Comparison of ENCODE assay signal across 8 cellular contexts in genomic region chr14:58199726-58200479, GRCh38. TPM values are rescaled to one million over a fixed set of nuclear protein-coding genes. Genes with fewer than 3 reads are reported as not detected.
DNase-seq lines count a peak whose midpoint lies in the region; ATAC-seq and TF ChIP-seq lines count a peak whose summit lies in the region.

TSS of gene ACTR10 (plus strand) at chr14:58200149. CDS start at chr14:58200218, 69 bp downstream.

- H3K4me3 ChIP-seq in adrenal gland (peak within 1 kb of the TSS; percentile 44 to 94 (median 72)), heart left ventricle (peak within 1 kb of the TSS; percentile 77 to 97 (median 90)), transverse colon (peak within 1 kb of the TSS; percentile 73 to 96 (median 91))

- WGBS in adrenal gland, 4 donors, result 0 to 1% (median 1%) methylated on average over 8 to 78 of the region's 78 CpGs
- WGBS in heart left ventricle, 4 donors, result 0 to 1% (median 0%) methylated on average over 17 to 78 of the region's 78 CpGs
- WGBS in transverse colon (ENCODE audit: low coverage in 1 of 2), 2 donors, result 1% methylated on average over 70 of the region's 78 CpGs; no CpG with 5 or more reads in 1 of the 2 donors

- DNase-seq in GM13977 (ENCODE audit: low spot score) (peak; percentile 90), NCI-H1436 treated with DMSO at 0.1 percent for 48 hours (lab: John Stamatoyannopoulos, UW) (peak; percentile 46), T-helper 1 cell (peak; percentile 63 to 86 (median 76)), adrenal gland (peak; percentile 81 to 89 (median 85)), heart left ventricle (peak; percentile 86 to 95 (median 91)), pons (ENCODE audit: low spot score) (peak; percentile 87), transverse colon (peak; percentile 92)

- H3K4me1 ChIP-seq in adrenal gland (replicated peaks in 1 of 2) (peaks cover 9 to 15% of the 10 kb centered on the region in 2 donors), heart left ventricle (peaks cover 0 to 22% (median 17%) of the 10 kb centered on the region in 12 donors), transverse colon (peaks cover 5 to 22% (median 20%) of the 10 kb centered on the region in 4 donors)

- TF ChIP-seq CTCF in GM13977 (IDR thresholded peaks at IDR 0.05; ENCODE audit: extremely low read depth, insufficient read depth, missing control alignments) (no peak), adrenal gland (IDR thresholded peaks at IDR 0.05) (no peak), heart left ventricle (IDR thresholded peaks at IDR 0.05) (no peak), transverse colon (IDR thresholded peaks at IDR 0.05) (no peak)

- TF ChIP-seq POLR2A in adrenal gland (IDR thresholded peaks at IDR 0.05) (peak; percentile 45 to 83), heart left ventricle (IDR thresholded peaks at IDR 0.05) (peak in 1 of 2 donors; percentile 70), transverse colon (IDR thresholded peaks at IDR 0.05) (peak; percentile 64)

- TF ChIP-seq EP300 in transverse colon (IDR thresholded peaks at IDR 0.05; ENCODE audit: low read depth), result no peak

- H3K27ac ChIP-seq in adrenal gland (peak within 1 kb of the TSS; percentile 67 to 100 (median 93)), heart left ventricle (peak within 1 kb of the TSS; percentile 89 to 99 (median 96)), transverse colon (peak within 1 kb of the TSS; percentile 93 to 98 (median 94))

- H3K9me3 ChIP-seq in adrenal gland (replicated peaks in 1 of 3) (no peaks in the 10 kb centered on the region), heart left ventricle (no peaks in the 10 kb centered on the region), transverse colon (no peaks in the 10 kb centered on the region)

- ATAC-seq in HG02852 (IDR thresholded peaks at IDR 0.05; ENCODE audit: unreplicated experiment) (peak; percentile 92), heart left ventricle (peak; percentile 88 to 99 (median 97))

- H3K36me3 ChIP-seq in adrenal gland (replicated peaks in 1 of 2) (peaks cover 0 to 3% of the 10 kb centered on the region in 2 donors), heart left ventricle (peaks cover 0 to 24% (median 21%) of the 10 kb centered on the region in 9 donors), transverse colon (peaks cover 0 to 6% (median 0%) of the 10 kb centered on the region in 4 donors)

- in situ Hi-C loops in GM13977 (cut with MboI; ENCODE audit: low pct_unique_long_range_greater_than_20kb, low sequenced_read_pairs, unreplicated experiment) (no loop called here), transverse colon (cut with MboI; ENCODE audit: low pct_ligation_motif_present in 1 of 4, low pct_unique_long_range_greater_than_20kb in 1 of 4, low sequenced_read_pairs in 3 of 4) (no loop called here)

- intact Hi-C loops in adrenal gland (cut with DNase I), result no loop called here
- intact Hi-C loops in heart left ventricle (cut with DNase I), result loop anchor here in 5 of 10 donors (1.0 to 5.0 kb wide), 3 partner anchors 37 to 44 kb away; partner anchors contain the start of gene PSMA3 (in 3 of the 5)
- intact Hi-C loops in transverse colon (cut with DNase I; ENCODE audit: low total_unique reads), result no loop called here

- H3K27me3 ChIP-seq in adrenal gland, result no peaks in the 10 kb centered on the region
- H3K27me3 ChIP-seq in heart left ventricle, result no peaks in the 10 kb centered on the region
- no peaks in the 10 kb centered on the region for H3K27me3 ChIP-seq in transverse colon

RNA-seq across cellular contexts. Expression of gene ACTR10, which starts in this region (rescaled TPM):
- total RNA-seq in adrenal gland (100 to 1,000 TPM in 2 of 8 donors, 10 to 100 TPM in 6; 49.0 to 138 (median 82.4) TPM), heart left ventricle (10 to 100 TPM; 67.0 to 86.9 (median 78.3) TPM), transverse colon (10 to 100 TPM; 14.7 to 51.9 (median 38.6) TPM)
- polyA plus RNA-seq in adrenal gland (100 to 1,000 TPM in 1 of 3 donors, 10 to 100 TPM in 2; 58.8 to 167 (median 79.5) TPM), heart left ventricle (10 to 100 TPM; 66.3 to 83.2 TPM)

Comparison
In these comparisons a context has a peak if more than half of its experiments do, and no peak if none do; other contexts are left out.
1. Peak in every context shown above with its lines: DNase-seq, ATAC-seq, H3K4me3 ChIP-seq and H3K27ac ChIP-seq.